10 cellular contexts compared by ENCODE assay signal in the genomic region with DNA sequence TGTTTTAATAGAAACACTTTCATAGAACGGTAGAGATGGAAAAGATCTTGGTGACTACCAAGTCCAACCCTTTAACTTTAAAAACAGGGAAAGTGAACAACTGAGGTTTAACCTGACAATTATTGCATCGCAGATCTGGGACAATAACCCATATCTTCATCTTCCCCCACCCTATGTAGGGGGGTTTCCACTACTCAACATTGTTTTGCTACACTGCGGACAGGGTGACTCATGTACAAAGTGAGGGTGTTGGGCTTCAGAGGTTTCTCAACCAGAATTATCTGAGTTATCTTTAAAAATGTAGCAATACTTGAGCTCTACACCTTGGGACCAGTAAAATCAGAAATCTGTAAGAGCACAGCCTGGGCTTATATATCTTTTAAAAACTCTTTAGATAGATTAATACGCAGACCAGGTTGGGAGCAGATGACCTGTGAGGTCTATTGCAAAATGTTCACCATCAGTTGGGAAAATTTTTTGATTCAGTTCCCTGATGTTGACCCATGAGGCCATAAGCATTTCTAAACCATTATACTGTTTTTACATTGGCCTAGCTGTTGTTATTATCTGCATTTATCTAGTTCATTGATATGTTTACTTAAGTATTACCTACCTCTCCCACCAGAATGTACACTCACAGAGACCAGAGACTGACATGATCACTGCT.
DNase-seq lines count a peak whose midpoint lies in the region; ATAC-seq and TF ChIP-seq lines count a peak whose summit lies in the region.
"Had no signal": no experiment of that assay in that cellular context is flagged by ENCODE, and none has a peak within 500 bp of the region (broad histone marks: within the 10 kb centered on the region; RNA-seq: fewer than 3 reads in every experiment).

No MANE protein-coding gene starts in this region.

- peak overlapping the region; percentile 91 to 98 (median 93) for H3K27ac Mint-ChIP-seq in immature natural killer cell

- ATAC-seq in GM21786 (IDR thresholded peaks at IDR 0.05; ENCODE audit: unreplicated experiment) = peak; percentile 42

- no peak for TF ChIP-seq CTCF in BE2C (IDR thresholded peaks at IDR 0.05; ENCODE audit: low read depth, low read length)

- peak overlapping the region; percentile 77 to 96 (median 86) for H3K4me3 Mint-ChIP-seq in immature natural killer cell

- no peaks in the 10 kb centered on the region for H3K9me3 ChIP-seq in BE2C
- H3K9me3 ChIP-seq: BLaER1 treated with 17β-estradiol and CSF1 and Interleukin-3, amounts not matched to agents 10 nM and 100 nM had no signal

- H3K4me1 ChIP-seq in BE2C = no peaks in the 10 kb centered on the region

- no peak overlapping the region for H3K4me3 ChIP-seq in BE2C (ENCODE audit: low read depth, low read length)
- H3K4me3 ChIP-seq: BLaER1 treated with 17β-estradiol and CSF1 and Interleukin-3, amounts not matched to agents 10 nM and 100 nM had no signal

- no peaks in the 10 kb centered on the region for H3K27me3 ChIP-seq in BE2C
- H3K27me3 ChIP-seq: BLaER1 treated with 17β-estradiol and CSF1 and Interleukin-3, amounts not matched to agents 10 nM and 100 nM had no signal

- H3K27me3 Mint-ChIP-seq in immature natural killer cell (ENCODE audit: low read depth in 3 of 3) = peaks cover 2 to 24% (median 22%) of the 10 kb centered on the region in 3 donors

- H3K9me3 Mint-ChIP-seq in immature natural killer cell = no peaks in the 10 kb centered on the region

- H3K36me3 Mint-ChIP-seq in immature natural killer cell = peaks cover 0 to 4% (median 3%) of the 10 kb centered on the region in 3 donors

- H3K36me3 ChIP-seq in BE2C = no peaks in the 10 kb centered on the region
- H3K36me3 ChIP-seq: BLaER1 treated with 17β-estradiol and CSF1 and Interleukin-3, amounts not matched to agents 10 nM and 100 nM had no signal

- H3K4me1 Mint-ChIP-seq in immature natural killer cell = peaks cover 98 to 100% of the 10 kb centered on the region in 2 donors

- peak; percentile 11 for DNase-seq in CD1c-positive myeloid dendritic cell (ENCODE audit: extremely low spot score)
- peak; percentile 34 for DNase-seq in activated CD4-positive, alpha-beta T cell treated with anti-CD3 and anti-CD28 coated beads, Interleukin-2, amount 50 U/mL, for 1 hour
- peak; percentile 78 to 83 (median 80) for DNase-seq in immature natural killer cell
- DNase-seq in islet precursor cell = no peak
- no peak for DNase-seq in BE2C
- DNase-seq in NCI-H1048 (lab: John Stamatoyannopoulos, UW) = no peak
- no peak for DNase-seq in NCI-H446 (lab: John Stamatoyannopoulos, UW)
- DNase-seq: substantia nigra had no signal

Comparison
In these comparisons a context has a peak if more than half of its experiments do, and no peak if none do; other contexts are left out.
1. DNase-seq: peak in CD1c-positive myeloid dendritic cell (single experiment), activated CD4-positive, alpha-beta T cell treated with anti-CD3 and anti-CD28 coated beads, Interleukin-2, amount 50 U/mL, for 1 hour (single experiment) and immature natural killer cell (3 of 3); none in islet precursor cell (single experiment), BE2C (single experiment), NCI-H1048 (single experiment) and NCI-H446 (0 of 2).